1 cellular context compared by ENCODE assay signal in genomic region chr10:24723386-24723787, GRCh38.
TF ChIP-seq lines count a peak whose summit lies in the region.

No MANE protein-coding gene starts in this region.

TF ChIP-seq in GM23338, 12 proteins besides CTCF, POLR2A, EP300 and RAD21 (continued from another document):
- no peak for TF ChIP-seq REST (IDR thresholded peaks at IDR 0.05; ENCODE audit: unreplicated experiment)
- TF ChIP-seq POLR2AphosphoS5 (IDR thresholded peaks at IDR 0.05; ENCODE audit: low read depth), result no peak
- TF ChIP-seq NANOG (IDR thresholded peaks at IDR 0.05; ENCODE audit: borderline replicate concordance), result no peak
- TF ChIP-seq ZNF462 (CRISPR knock-in tag; IDR thresholded peaks at IDR 0.05), result no peak
- no peak for TF ChIP-seq EZH2phosphoT487 (IDR thresholded peaks at IDR 0.05; ENCODE audit: unreplicated experiment)
- no peak for TF ChIP-seq EZH2 (IDR thresholded peaks at IDR 0.05; ENCODE audit: low read depth, unreplicated experiment)
